In the genomic region with DNA sequence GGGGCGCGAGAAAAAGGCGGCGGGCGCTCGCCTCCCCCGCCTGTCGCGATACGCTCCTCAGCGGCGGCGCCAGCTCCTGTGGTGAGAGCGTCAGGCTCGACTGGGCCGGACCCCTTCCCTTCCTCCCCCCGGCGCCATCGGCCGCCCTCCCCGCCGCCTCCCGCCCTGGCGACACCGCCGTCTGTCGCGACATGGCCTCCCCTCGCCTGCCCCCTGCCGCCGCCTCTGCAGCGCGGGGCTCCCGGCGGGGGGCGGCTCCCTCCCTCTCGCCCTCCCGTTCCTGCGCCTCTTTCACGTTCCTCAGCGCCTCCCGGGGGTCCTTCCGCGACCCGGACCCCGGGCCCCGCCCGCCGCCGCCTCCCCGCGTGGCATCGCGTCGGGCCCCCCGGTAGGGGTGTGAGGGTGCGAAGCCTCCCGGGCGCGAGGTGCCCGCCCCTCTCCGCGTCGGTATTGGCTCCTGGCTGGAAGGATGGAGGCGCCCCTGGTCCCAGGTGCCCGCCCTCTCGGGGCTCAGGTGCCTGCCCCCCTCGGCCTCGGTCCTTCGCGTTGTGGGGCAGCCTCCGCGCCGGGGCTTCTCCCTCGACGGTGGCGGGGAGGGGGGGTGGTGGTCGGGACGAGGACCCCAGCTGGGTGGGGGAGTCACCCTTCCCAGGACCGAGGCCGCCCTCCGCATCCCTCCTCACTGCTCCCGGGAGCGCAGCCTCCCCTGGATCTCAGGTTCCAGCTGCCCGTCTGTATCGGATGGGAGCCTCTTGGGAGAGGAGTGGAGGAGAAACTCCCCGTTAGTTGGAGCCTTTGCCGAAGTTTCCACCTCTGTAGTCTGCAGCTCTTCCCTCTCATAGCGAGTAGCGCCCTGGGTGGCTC, we compare ENCODE assay signal across 6 cellular contexts. TPM values are rescaled to one million over a fixed set of nuclear protein-coding genes. Genes with fewer than 3 reads are reported as not detected.
A peak's percentile ranks its signal among the peaks of the same experiment; 100 is the strongest.
DNase-seq lines count a peak whose midpoint lies in the region; ATAC-seq and TF ChIP-seq lines count a peak whose summit lies in the region.

No MANE protein-coding gene starts in this region.

- TF ChIP-seq CTCF in PC-3 (conservative IDR thresholded peaks at IDR 0.05; ENCODE audit: low read depth, low read length) (0 out of 2 replicates have a peak, but pooled peaks have one; percentile 20), endodermal cell (conservative IDR thresholded peaks at IDR 0.05) (peak; percentile 68)

- H3K79me2 ChIP-seq in PC-3 (ENCODE audit: low read length), result peaks cover 54% of the 10 kb centered on the region

- H3K27me3 ChIP-seq in PC-3 (ENCODE audit: low read length) (no peaks in the 10 kb centered on the region), endodermal cell (ENCODE audit: control insufficient read depth, insufficient read depth, low read length, poor library complexity, severe bottlenecking) (no peaks in the 10 kb centered on the region), skeletal muscle tissue (ENCODE audit: control insufficient read depth in 3 of 3, insufficient read depth in 3 of 3, low read length in 3 of 3) (no peaks in the 10 kb centered on the region)

- peaks cover 8% of the 10 kb centered on the region for H3K9me3 Mint-ChIP-seq in endodermal cell

- DNase-seq in AG20443 (ENCODE audit: low spot score) (peak; percentile 26), PC-3 (no peak), endodermal cell (peak; percentile 58), globus pallidus (ENCODE audit: low spot score) (no peak)

- peaks cover 24% of the 10 kb centered on the region for H3K36me3 Mint-ChIP-seq in endodermal cell (ENCODE audit: low read depth)

- H3K27me3 Mint-ChIP-seq in endodermal cell (ENCODE audit: insufficient read depth), result no peaks in the 10 kb centered on the region

- peaks cover 40% of the 10 kb centered on the region for H4K20me1 ChIP-seq in PC-3 (ENCODE audit: low read length)

- H3K9ac ChIP-seq in PC-3 (ENCODE audit: low read length), result peak overlapping the region; percentile 99
- peak overlapping the region; percentile 98 for H3K9ac ChIP-seq in endodermal cell (ENCODE audit: extremely low read depth, low read length, poor library complexity, severe bottlenecking)
- H3K9ac ChIP-seq in skeletal muscle tissue (ENCODE audit: low read depth in 1 of 3, low read length in 3 of 3), result peak overlapping the region; percentile 76 to 93 (median 92)

- H3F3A ChIP-seq in PC-3 (ENCODE audit: low read length, unreplicated experiment), result no peaks in the 10 kb centered on the region

- H3K9me2 ChIP-seq in PC-3 (replicated peaks; ENCODE audit: low read length), result no peaks in the 10 kb centered on the region

- peak overlapping the region; percentile 93 for H3K4me2 ChIP-seq in PC-3 (ENCODE audit: low read length)

- CTCF ChIA-PET in PC-3 (lab: Charles Lee), result no interaction called here

- H3K4me3 ChIP-seq in PC-3 (ENCODE audit: low read length), result peak overlapping the region; percentile 86
- peak overlapping the region; percentile 86 for H3K4me3 ChIP-seq in endodermal cell (ENCODE audit: low read length)
- peak overlapping the region; percentile 69 to 75 (median 75) for H3K4me3 ChIP-seq in skeletal muscle tissue (ENCODE audit: low read length in 3 of 3)

- intact Hi-C loops in PC-3 (cut with micrococcal nuclease), result loop anchor here (1.0 kb wide), 3 partner anchors 21 to 51 kb away; a partner anchor contains a TSS

- H3K4me1 ChIP-seq in PC-3 (ENCODE audit: insufficient read depth, low read length) (peaks cover 20% of the 10 kb centered on the region; the same call in 1 of the 2 replicates), endodermal cell (ENCODE audit: control insufficient read depth, insufficient read depth, low read length) (peaks cover 11% of the 10 kb centered on the region), skeletal muscle tissue (ENCODE audit: control insufficient read depth in 3 of 3, insufficient read depth in 3 of 3, low read length in 3 of 3) (peaks cover 33 to 40% (median 38%) of the 10 kb centered on the region in 3 donors)

- peak overlapping the region; percentile 94 for H3K27ac Mint-ChIP-seq in endodermal cell

- H3K27ac ChIP-seq in PC-3 (ENCODE audit: low read length), result peak overlapping the region; percentile 79
- peak overlapping the region; percentile 94 for H3K27ac ChIP-seq in endodermal cell (ENCODE audit: low read depth, low read length)
- peak overlapping the region; percentile 95 for H3K27ac ChIP-seq in skeletal muscle tissue (ENCODE audit: low read depth, low read length)

- H3K4me3 Mint-ChIP-seq in endodermal cell, result peak overlapping the region; percentile 86

- peak overlapping the region; percentile 68 for H2AFZ ChIP-seq in PC-3 (ENCODE audit: low read length)

- BruUV-seq in PC-3 (replicated peaks; lab: Mats Ljungman, UMichigan), result no TSS peak

- H3K9me3 ChIP-seq in PC-3 (ENCODE audit: low read length) (no peaks in the 10 kb centered on the region), endodermal cell (ENCODE audit: control insufficient read depth, low read length) (peaks cover 5% of the 10 kb centered on the region), skeletal muscle tissue (ENCODE audit: control insufficient read depth in 3 of 3, low read length in 3 of 3) (no peaks in the 10 kb centered on the region)

- peaks cover 31% of the 10 kb centered on the region for H3K4me1 Mint-ChIP-seq in endodermal cell

- POLR2A ChIA-PET in PC-3 (lab: Charles Lee; ENCODE audit: unreplicated experiment), result interaction anchor here (0.7 kb wide), 1 partner anchor 51 kb away, joined by 4 read pairs; a partner anchor contains a TSS

- WGBS in endodermal cell (ENCODE audit: insufficient coverage in 1 of 2, insufficient read length in 1 of 2), 2 experiments, result 2 to 3% methylated on average over 21 to 84 of the region's 90 CpGs

- H3K36me3 ChIP-seq in PC-3 (ENCODE audit: low read depth, low read length), result peaks cover 29% of the 10 kb centered on the region
- peaks cover 38% of the 10 kb centered on the region for H3K36me3 ChIP-seq in endodermal cell (ENCODE audit: control insufficient read depth, insufficient read depth, low read length)
- peaks cover 10 to 24% (median 16%) of the 10 kb centered on the region in 3 donors for H3K36me3 ChIP-seq in skeletal muscle tissue (ENCODE audit: control insufficient read depth in 3 of 3, insufficient read depth in 3 of 3, low read length in 3 of 3)

- no peak for ATAC-seq in PC-3
- ATAC-seq in HG03280 (IDR thresholded peaks at IDR 0.05; ENCODE audit: unreplicated experiment), result no peak

RNA-seq across cellular contexts. Expression of a gene that starts 0.6 kb away (rescaled TPM):
- total RNA-seq in PC-3 (2014; rRNA removed) (41.1 and 60.2 TPM in 2 replicates), endodermal cell (10 to 100 TPM; 78.9 to 82.7 TPM), skeletal muscle tissue (6.3 TPM)
- 67.1 TPM for polyA plus RNA-seq in endodermal cell (2013, experiment 1 of 2)
- 58.6 TPM for polyA plus RNA-seq in endodermal cell (2013, experiment 2 of 2)

RNA-seq across cellular contexts. Expression of a gene that starts 21.4 kb away (rescaled TPM):
- total RNA-seq in PC-3 (2014; rRNA removed) (13.6 and 18.8 TPM in 2 replicates), endodermal cell (1 to 10 TPM; 3.6 to 4.0 TPM), skeletal muscle tissue (7.8 TPM)
- polyA plus RNA-seq in endodermal cell (2013, experiment 1 of 2), result 7.7 TPM
- polyA plus RNA-seq in endodermal cell (2013, experiment 2 of 2), result 6.5 TPM

RNA-seq across cellular contexts. Expression of a gene that starts 22.6 kb away (rescaled TPM):
- total RNA-seq in PC-3 (2014; rRNA removed) (170 and 196 TPM in 2 replicates), endodermal cell (10 to 100 TPM; 79.0 to 85.5 TPM), skeletal muscle tissue (34.4 TPM)
- 59.6 TPM for polyA plus RNA-seq in endodermal cell (2013, experiment 1 of 2)
- 51.4 TPM for polyA plus RNA-seq in endodermal cell (2013, experiment 2 of 2)

RNA-seq across cellular contexts. Expression of a gene that starts 22.7 kb away (rescaled TPM):
- total RNA-seq in PC-3 (2014; rRNA removed), result 55.4 and 74.2 TPM in 2 replicates
- 10 to 100 TPM; 19.5 to 21.6 TPM for total RNA-seq in endodermal cell
- polyA plus RNA-seq in endodermal cell (2013, experiment 1 of 2), result 19.9 TPM
- 19.7 TPM for polyA plus RNA-seq in endodermal cell (2013, experiment 2 of 2)
- 12.0 TPM for total RNA-seq in skeletal muscle tissue

RNA-seq across cellular contexts. Expression of a gene that starts 34.8 kb away (rescaled TPM):
- total RNA-seq in PC-3 (2014; rRNA removed) (11.2 and 13.4 TPM in 2 replicates), endodermal cell (10 to 100 TPM; 32.7 to 46.6 TPM), skeletal muscle tissue (1.0 TPM)
- 0.82 TPM for polyA plus RNA-seq in endodermal cell (2013, experiment 1 of 2)
- polyA plus RNA-seq in endodermal cell (2013, experiment 2 of 2), result 1.9 TPM

Comparison
In these comparisons a context has a peak if more than half of its experiments do, and no peak if none do; other contexts are left out.
1. DNase-seq: peak in AG20443 (single experiment) and endodermal cell (single experiment); none in PC-3 (single experiment) and globus pallidus (single experiment).
2. Peak in every context shown above with its lines, with median percentiles within 50 percentile points of each other: H3K27ac ChIP-seq, H3K4me3 ChIP-seq and H3K9ac ChIP-seq.